1 cellular context compared by ENCODE assay signal in genomic region chr2:68251187-68251854, GRCh38.
TF ChIP-seq lines count a peak whose summit lies in the region.

No MANE protein-coding gene starts in this region.

TF ChIP-seq in GM12878, 131 proteins besides CTCF, POLR2A, EP300 and RAD21 (continued from another document and continues in another):
- TF ChIP-seq SPI1 (IDR thresholded peaks at IDR 0.05; ENCODE audit: borderline replicate concordance, insufficient read depth, low read depth, low read length) (peak; percentile 73; the same call in 1 of the 2 replicates), SUZ12 (IDR thresholded peaks at IDR 0.05; ENCODE audit: unreplicated experiment) (no peak), SMAD5 (IDR thresholded peaks at IDR 0.05; ENCODE audit: low read depth) (no peak), BHLHE40 (IDR thresholded peaks at IDR 0.05; ENCODE audit: borderline replicate concordance in 1 of 2, low read depth in 2 of 2, low read length in 1 of 2) (0 out of 4 replicates have a peak, but pooled peaks of 1 of the 2 experiments have one; percentile 8), FOXM1 (IDR thresholded peaks at IDR 0.05; ENCODE audit: low read depth, low read length) (no peak), SREBF2 (IDR thresholded peaks at IDR 0.05; ENCODE audit: low read length) (no peak), WRNIP1 (IDR thresholded peaks at IDR 0.05; ENCODE audit: borderline replicate concordance, low read depth, low read length) (no peak), SMARCA5 (IDR thresholded peaks at IDR 0.05) (peak; percentile 90; the same call in 1 of the 2 replicates), RAD51 (IDR thresholded peaks at IDR 0.05) (no peak), EED (IDR thresholded peaks at IDR 0.05; ENCODE audit: low read depth) (no peak), ZBTB33 (IDR thresholded peaks at IDR 0.05) (no peak), POLR2AphosphoS5 (IDR thresholded peaks at IDR 0.05; ENCODE audit: low read length) (no peak), MEF2A (IDR thresholded peaks at IDR 0.05; ENCODE audit: insufficient read depth, low read depth, low read length) (no peak), MXI1 (IDR thresholded peaks at IDR 0.05; ENCODE audit: low read depth, low read length) (peak; percentile 84), SREBF1 (IDR thresholded peaks at IDR 0.05; ENCODE audit: low read length) (0 out of 2 replicates have a peak, but pooled peaks have one; percentile 11), TCF7 (IDR thresholded peaks at IDR 0.05; ENCODE audit: borderline replicate concordance) (no peak), BACH1 (IDR thresholded peaks at IDR 0.05; ENCODE audit: borderline replicate concordance) (no peak), EGR1 (IDR thresholded peaks at IDR 0.05; ENCODE audit: borderline replicate concordance in 1 of 2, low read depth in 2 of 2, low read length in 2 of 2) (no peak), TCF12 (IDR thresholded peaks at IDR 0.05; ENCODE audit: low read depth, low read length) (no peak), SIN3A (IDR thresholded peaks at IDR 0.05; ENCODE audit: low read depth, low read length) (peak; percentile 90; the same call in 1 of the 2 replicates), HDGF (IDR thresholded peaks at IDR 0.05) (no peak), PRDM15 (CRISPR knock-in tag; IDR thresholded peaks at IDR 0.05) (no peak), CEBPB (IDR thresholded peaks at IDR 0.05; ENCODE audit: borderline replicate concordance in 1 of 2, low read depth in 2 of 2, low read length in 2 of 2) (no peak), ATF3 (IDR thresholded peaks at IDR 0.05; ENCODE audit: borderline replicate concordance, extremely low read depth, low read depth, low read length) (no peak), E2F8 (IDR thresholded peaks at IDR 0.05; ENCODE audit: low read depth, partially characterized antibody) (no peak), MTA2 (IDR thresholded peaks at IDR 0.05; ENCODE audit: low read depth) (peak; percentile 22; the same call in 1 of the 2 replicates), IRF3 (IDR thresholded peaks at IDR 0.05) (no peak), CHD2 (IDR thresholded peaks at IDR 0.05; ENCODE audit: borderline replicate concordance, low read depth, low read length) (no peak), IKZF2 (IDR thresholded peaks at IDR 0.05) (peak; percentile 59 to 63), LARP7 (IDR thresholded peaks at IDR 0.05) (no peak), ZZZ3 (IDR thresholded peaks at IDR 0.05; ENCODE audit: control insufficient read depth, insufficient read length, low read depth) (no peak), ZNF384 (IDR thresholded peaks at IDR 0.05; ENCODE audit: borderline replicate concordance, low read depth, low read length) (no peak), RB1 (IDR thresholded peaks at IDR 0.05; ENCODE audit: borderline replicate concordance) (no peak), MYB (IDR thresholded peaks at IDR 0.05; ENCODE audit: borderline replicate concordance, low read depth, low read length) (no peak), STAT3 (IDR thresholded peaks at IDR 0.05; ENCODE audit: low read depth, low read length) (no peak), MYC (IDR thresholded peaks at IDR 0.05; ENCODE audit: insufficient read depth, insufficient read length, insufficient replicate concordance, low read length, severe bottlenecking) (no peak), FOS (IDR thresholded peaks at IDR 0.05; ENCODE audit: borderline replicate concordance, extremely low read depth, insufficient read length) (no peak), PAX8 (IDR thresholded peaks at IDR 0.05) (no peak), NFYA (IDR thresholded peaks at IDR 0.05; ENCODE audit: borderline replicate concordance, low read depth, low read length) (no peak), CEBPZ (IDR thresholded peaks at IDR 0.05; ENCODE audit: low read depth, low read length) (no peak), NR2F1 (conservative IDR thresholded peaks at IDR 0.05) (no peak), TBL1XR1 (IDR thresholded peaks at IDR 0.05; ENCODE audit: low read depth, low read length) (0 out of 2 replicates have a peak, but pooled peaks have one; percentile 58), DPF2 (IDR thresholded peaks at IDR 0.05) (no peak), JUNB (IDR thresholded peaks at IDR 0.05) (no peak; the same call in 1 of the 2 replicates), HDAC2 (IDR thresholded peaks at IDR 0.05) (no peak), CHD4 (IDR thresholded peaks at IDR 0.05) (no peak), IRF4 (IDR thresholded peaks at IDR 0.05; ENCODE audit: low read depth, low read length) (no peak), IKZF1 (conservative IDR thresholded peaks at IDR 0.05) (peak; percentile 45), ESRRA (IDR thresholded peaks at IDR 0.05; ENCODE audit: low read length) (no peak), SMAD1 (IDR thresholded peaks at IDR 0.05; ENCODE audit: low read depth, partially characterized antibody) (no peak), MEF2B (IDR thresholded peaks at IDR 0.05; ENCODE audit: partially characterized antibody, poor library complexity, severe bottlenecking) (no peak), YBX1 (IDR thresholded peaks at IDR 0.05) (no peak), STAT1 (conservative IDR thresholded peaks at IDR 0.05) (no peak), NFXL1 (IDR thresholded peaks at IDR 0.05; ENCODE audit: borderline replicate concordance) (no peak), KAT2A (conservative IDR thresholded peaks at IDR 0.05; ENCODE audit: control insufficient read depth, low read depth, low read length) (no peak), POLR2AphosphoS2 (IDR thresholded peaks at IDR 0.05; ENCODE audit: low read depth, low read length) (no peak)
- TF ChIP-seq, protein P1, sequence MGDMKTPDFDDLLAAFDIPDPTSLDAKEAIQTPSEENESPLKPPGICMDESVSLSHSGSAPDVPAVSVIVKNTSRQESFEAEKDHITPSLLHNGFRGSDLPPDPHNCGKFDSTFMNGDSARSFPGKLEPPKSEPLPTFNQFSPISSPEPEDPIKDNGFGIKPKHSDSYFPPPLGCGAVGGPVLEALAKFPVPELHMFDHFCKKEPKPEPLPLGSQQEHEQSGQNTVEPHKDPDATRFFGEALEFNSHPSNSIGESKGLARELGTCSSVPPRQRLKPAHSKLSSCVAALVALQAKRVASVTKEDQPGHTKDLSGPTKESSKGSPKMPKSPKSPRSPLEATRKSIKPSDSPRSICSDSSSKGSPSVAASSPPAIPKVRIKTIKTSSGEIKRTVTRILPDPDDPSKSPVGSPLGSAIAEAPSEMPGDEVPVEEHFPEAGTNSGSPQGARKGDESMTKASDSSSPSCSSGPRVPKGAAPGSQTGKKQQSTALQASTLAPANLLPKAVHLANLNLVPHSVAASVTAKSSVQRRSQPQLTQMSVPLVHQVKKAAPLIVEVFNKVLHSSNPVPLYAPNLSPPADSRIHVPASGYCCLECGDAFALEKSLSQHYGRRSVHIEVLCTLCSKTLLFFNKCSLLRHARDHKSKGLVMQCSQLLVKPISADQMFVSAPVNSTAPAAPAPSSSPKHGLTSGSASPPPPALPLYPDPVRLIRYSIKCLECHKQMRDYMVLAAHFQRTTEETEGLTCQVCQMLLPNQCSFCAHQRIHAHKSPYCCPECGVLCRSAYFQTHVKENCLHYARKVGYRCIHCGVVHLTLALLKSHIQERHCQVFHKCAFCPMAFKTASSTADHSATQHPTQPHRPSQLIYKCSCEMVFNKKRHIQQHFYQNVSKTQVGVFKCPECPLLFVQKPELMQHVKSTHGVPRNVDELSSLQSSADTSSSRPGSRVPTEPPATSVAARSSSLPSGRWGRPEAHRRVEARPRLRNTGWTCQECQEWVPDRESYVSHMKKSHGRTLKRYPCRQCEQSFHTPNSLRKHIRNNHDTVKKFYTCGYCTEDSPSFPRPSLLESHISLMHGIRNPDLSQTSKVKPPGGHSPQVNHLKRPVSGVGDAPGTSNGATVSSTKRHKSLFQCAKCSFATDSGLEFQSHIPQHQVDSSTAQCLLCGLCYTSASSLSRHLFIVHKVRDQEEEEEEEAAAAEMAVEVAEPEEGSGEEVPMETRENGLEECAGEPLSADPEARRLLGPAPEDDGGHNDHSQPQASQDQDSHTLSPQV (IDR thresholded peaks at IDR 0.05): no peak
